In the genomic region with DNA sequence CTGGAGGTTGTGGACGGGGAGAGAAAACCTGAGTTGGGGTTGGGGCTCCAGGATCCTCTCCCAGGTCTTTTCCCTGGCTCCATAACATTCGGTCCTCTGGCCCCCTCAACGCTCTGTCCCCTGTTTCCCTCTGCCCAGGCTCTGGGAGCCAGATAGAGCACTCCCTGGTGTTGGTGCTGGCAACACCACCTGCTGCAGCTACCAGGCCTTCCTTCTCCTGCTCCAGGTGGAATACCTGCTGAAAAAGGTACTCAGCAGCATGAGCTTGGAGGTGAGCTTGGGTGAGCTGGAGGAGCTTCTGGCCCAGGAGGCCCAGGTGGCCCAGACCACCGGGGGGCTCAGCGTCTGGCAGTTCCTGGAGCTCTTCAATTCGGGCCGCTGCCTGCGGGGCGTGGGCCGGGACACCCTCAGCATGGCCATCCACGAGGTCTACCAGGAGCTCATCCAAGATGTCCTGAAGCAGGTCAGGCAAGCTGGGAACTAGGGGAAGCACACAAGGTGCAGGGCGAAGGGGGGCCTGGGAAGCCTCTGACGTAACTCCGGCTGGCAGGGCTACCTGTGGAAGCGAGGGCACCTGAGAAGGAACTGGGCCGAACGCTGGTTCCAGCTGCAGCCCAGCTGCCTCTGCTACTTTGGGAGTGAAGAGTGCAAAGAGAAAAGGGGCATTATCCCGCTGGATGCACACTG, we compare ENCODE assay signal across 14 cellular contexts. TPM values are rescaled to one million over a fixed set of nuclear protein-coding genes. Genes with fewer than 3 reads are reported as not detected.
DNase-seq lines count a peak whose midpoint lies in the region; ATAC-seq and TF ChIP-seq lines count a peak whose summit lies in the region.
"Had no signal": no experiment of that assay in that cellular context is flagged by ENCODE, and none has a peak within 500 bp of the region (broad histone marks: within the 10 kb centered on the region; RNA-seq: fewer than 3 reads in every experiment).

No MANE protein-coding gene starts in this region.

- peaks cover 84% of the 10 kb centered on the region for H3K36me3 Mint-ChIP-seq in T-helper 2 cell treated with Interferon-gamma antibody and Interleukin-4, amounts not matched to agents 5 μg/mL and 100 μg/mL, for 36 hours (ENCODE audit: low read depth)
- H3K36me3 Mint-ChIP-seq in effector memory CD8-positive, alpha-beta T cell (ENCODE audit: insufficient read depth) = peaks cover 61% of the 10 kb centered on the region

- TF ChIP-seq POLR2A in spleen (IDR thresholded peaks at IDR 0.05) = no peak

- DNase-seq in T-helper 2 cell treated with Interferon-gamma antibody and Interleukin-4, amounts not matched to agents 5 μg/mL and 100 μg/mL, for 36 hours (ENCODE audit: low spot score) = no peak
- no peak for DNase-seq in T-helper 2 cell
- no peak for DNase-seq in effector memory CD8-positive, alpha-beta T cell
- peak; percentile 79 for DNase-seq in spleen
- DNase-seq: 8988T, gastrocnemius medialis, islet precursor cell, right cardiac atrium had no signal

- no peaks in the 10 kb centered on the region for H3K9me2 ChIP-seq in SU-DHL-6 (replicated peaks; ENCODE audit: insufficient read depth, low read length)

- peak; percentile 3 for ATAC-seq in effector memory CD8-positive, alpha-beta T cell (replicated peaks)
- no peak for ATAC-seq in GM21619 (IDR thresholded peaks at IDR 0.05; ENCODE audit: unreplicated experiment)
- ATAC-seq in HG02759 (IDR thresholded peaks at IDR 0.05; ENCODE audit: unreplicated experiment) = no peak
- no peak for ATAC-seq in GM18868 (IDR thresholded peaks at IDR 0.05; ENCODE audit: unreplicated experiment)
- ATAC-seq: gastrocnemius medialis, right cardiac atrium had no signal

- no peaks in the 10 kb centered on the region for H3K9me3 ChIP-seq in SU-DHL-6 (ENCODE audit: insufficient read depth, low read length)
- H3K9me3 ChIP-seq in spleen = no peaks in the 10 kb centered on the region
- H3K9me3 ChIP-seq: gastrocnemius medialis, tibial nerve had no signal

- H3K4me2 ChIP-seq in SU-DHL-6 (ENCODE audit: low read depth, low read length, poor library complexity, severe bottlenecking) = no peak overlapping the region

- H3K9me3 Mint-ChIP-seq in T-helper 2 cell treated with Interferon-gamma antibody and Interleukin-4, amounts not matched to agents 5 μg/mL and 100 μg/mL, for 36 hours = no peaks in the 10 kb centered on the region
- H3K9me3 Mint-ChIP-seq in effector memory CD8-positive, alpha-beta T cell = no peaks in the 10 kb centered on the region

- peaks cover 20% of the 10 kb centered on the region for H3F3A ChIP-seq in SU-DHL-6 (ENCODE audit: insufficient read depth)

- H3K27ac ChIP-seq in SU-DHL-6 (ENCODE audit: low read depth, low read length) (peak overlapping the region; percentile 55), spleen (peak overlapping the region; percentile 75 to 92 (median 84))
- H3K27ac ChIP-seq: gastrocnemius medialis had no signal

- H3K4me3 ChIP-seq in SU-DHL-6 (ENCODE audit: insufficient read depth, low read length, poor library complexity, severe bottlenecking) (no peak overlapping the region), spleen (peak overlapping the region in 3 of 8 donors; percentile 6 to 57 (median 13))
- H3K4me3 ChIP-seq: gastrocnemius medialis, tibial nerve had no signal

- H3K4me1 ChIP-seq in spleen = peaks cover 25 to 84% (median 49%) of the 10 kb centered on the region in 6 donors
- H3K4me1 ChIP-seq: gastrocnemius medialis had no signal

- H4K20me1 ChIP-seq in SU-DHL-6 (ENCODE audit: low read depth, low read length) = no peaks in the 10 kb centered on the region

- H3K27me3 Mint-ChIP-seq in T-helper 2 cell treated with Interferon-gamma antibody and Interleukin-4, amounts not matched to agents 5 μg/mL and 100 μg/mL, for 36 hours (ENCODE audit: low read depth) = no peaks in the 10 kb centered on the region
- H3K27me3 Mint-ChIP-seq in effector memory CD8-positive, alpha-beta T cell = no peaks in the 10 kb centered on the region

- peak overlapping the region; percentile 73 for H3K4me3 Mint-ChIP-seq in T-helper 2 cell treated with Interferon-gamma antibody and Interleukin-4, amounts not matched to agents 5 μg/mL and 100 μg/mL, for 36 hours
- peak overlapping the region; percentile 80 to 81 for H3K4me3 Mint-ChIP-seq in effector memory CD8-positive, alpha-beta T cell

- no peaks in the 10 kb centered on the region for H3K27me3 ChIP-seq in SU-DHL-6 (ENCODE audit: low read length)
- H3K27me3 ChIP-seq in spleen (replicated peaks in 1 of 7) = no peaks in the 10 kb centered on the region
- H3K27me3 ChIP-seq: gastrocnemius medialis, tibial nerve had no signal

- H3K4me1 Mint-ChIP-seq in T-helper 2 cell treated with Interferon-gamma antibody and Interleukin-4, amounts not matched to agents 5 μg/mL and 100 μg/mL, for 36 hours (ENCODE audit: low read depth) = peaks cover 76% of the 10 kb centered on the region
- peaks cover 60 to 82% of the 10 kb centered on the region in 2 donors for H3K4me1 Mint-ChIP-seq in effector memory CD8-positive, alpha-beta T cell (ENCODE audit: low read depth in 2 of 2)

- peak overlapping the region; percentile 95 for H3K27ac Mint-ChIP-seq in T-helper 2 cell treated with Interferon-gamma antibody and Interleukin-4, amounts not matched to agents 5 μg/mL and 100 μg/mL, for 36 hours
- peak overlapping the region; percentile 96 to 97 for H3K27ac Mint-ChIP-seq in effector memory CD8-positive, alpha-beta T cell

- H3K9ac ChIP-seq in SU-DHL-6 (ENCODE audit: low read length) = peak overlapping the region; percentile 37; the same call in 1 of the 2 replicates

- H3K79me2 ChIP-seq in SU-DHL-6 (ENCODE audit: insufficient read depth, low read length) = no peaks in the 10 kb centered on the region

- TF ChIP-seq CTCF in SU-DHL-6 (IDR thresholded peaks at IDR 0.05; ENCODE audit: insufficient read depth, low read length, poor library complexity, severe bottlenecking) (no peak), spleen (IDR thresholded peaks at IDR 0.05 in 8 of 11, conservative IDR thresholded peaks at IDR 0.05 in 3 of 11) (no peak)

- 81 to 87% (median 85%) methylated on average over 10 to 18 of the region's 18 CpGs for WGBS in spleen, 5 donors

- H3K36me3 ChIP-seq in SU-DHL-6 (ENCODE audit: low read length) = no peaks in the 10 kb centered on the region; the same call in 1 of the 2 replicates
- peaks cover 0 to 64% (median 10%) of the 10 kb centered on the region in 6 donors for H3K36me3 ChIP-seq in spleen
- H3K36me3 ChIP-seq: gastrocnemius medialis, tibial nerve had no signal

- H2AFZ ChIP-seq in SU-DHL-6 (ENCODE audit: low read depth, low read length, severe bottlenecking) = no peak overlapping the region

- intact Hi-C loops in spleen (cut with DNase I; ENCODE audit: low total_unique reads) = no loop called here

RNA-seq across cellular contexts. Expression of gene DEF6, which starts 14.6 kb away (rescaled TPM):
- total RNA-seq in spleen = 10 to 100 TPM; 57.9 to 89.0 (median 72.1) TPM
- polyA plus RNA-seq in spleen = 100 to 1,000 TPM in 1 of 3 donors, 10 to 100 TPM in 2; 63.2 to 132 (median 74.3) TPM
- total RNA-seq: myocyte had no signal

RNA-seq across cellular contexts. Expression of gene PPARD, which starts 30.1 kb away (rescaled TPM):
- 10 to 100 TPM; 24.5 to 37.4 (median 34.9) TPM for total RNA-seq in spleen
- polyA plus RNA-seq in spleen = 10 to 100 TPM in 2 of 3 donors, 1 to 10 TPM in 1; 9.4 to 16.8 (median 12.7) TPM

RNA-seq across cellular contexts. Expression of gene ZNF76, which starts 52.7 kb away (rescaled TPM):
- 10 to 100 TPM; 51.6 to 80.0 (median 60.9) TPM for total RNA-seq in spleen
- 10 to 100 TPM; 25.6 to 54.9 (median 40.9) TPM for polyA plus RNA-seq in spleen
